17 cellular contexts compared by ENCODE assay signal in genomic region chr18:41268271-41268670, GRCh38.
DNase-seq lines count a peak whose midpoint lies in the region; ATAC-seq and TF ChIP-seq lines count a peak whose summit lies in the region.
"Had no signal": no experiment of that assay in that cellular context is flagged by ENCODE, and none has a peak within 500 bp of the region (broad histone marks: within the 10 kb centered on the region; RNA-seq: fewer than 3 reads in every experiment).

No MANE protein-coding gene starts in this region.

- no peak overlapping the region for H3K9ac ChIP-seq in mammary epithelial cell (ENCODE audit: insufficient read depth, low read length)
- H3K9ac ChIP-seq: BLaER1 treated with 17β-estradiol and CSF1 and Interleukin-3, amounts not matched to agents 10 nM and 100 nM; GM23248 had no signal

- POLR2A ChIA-PET in activated CD4-positive, alpha-beta T cell treated with anti-CD3 and anti-CD28 coated beads, Interleukin-2, amount 10 ng/mL, durations not matched to agents 7 days and 5 days (lab: Charles Lee): no interaction called here

- peak overlapping the region; percentile 0 for H2AFZ ChIP-seq in mammary epithelial cell (ENCODE audit: low read depth, low read length)
- H2AFZ ChIP-seq: GM23248 had no signal

- H3K79me2 ChIP-seq in mammary epithelial cell (ENCODE audit: insufficient read depth, low read length): no peaks in the 10 kb centered on the region

- peaks cover 6% of the 10 kb centered on the region for H3K4me1 ChIP-seq in mammary epithelial cell (ENCODE audit: insufficient read depth, low read length)
- H3K4me1 ChIP-seq in foreskin keratinocyte: no peaks in the 10 kb centered on the region
- H3K4me1 ChIP-seq: BLaER1 treated with 17β-estradiol and CSF1 and Interleukin-3, amounts not matched to agents 10 nM and 100 nM had no signal

- intact Hi-C loops in mammary epithelial cell (cut with micrococcal nuclease): no loop called here

- BruUV-seq in mammary epithelial cell (replicated peaks; lab: Mats Ljungman, UMichigan): no TSS peak

- H3K36me3 Mint-ChIP-seq in activated CD4-positive, alpha-beta T cell treated with anti-CD3 and anti-CD28 coated beads, Interleukin-2, amount 10 ng/mL, durations not matched to agents 7 days and 5 days (ENCODE audit: low read depth): no peaks in the 10 kb centered on the region
- H3K36me3 Mint-ChIP-seq: CD4-positive, CD25-positive, alpha-beta regulatory T cell; CD8-positive, alpha-beta memory T cell had no signal

- peak overlapping the region; percentile 15 for H3K4me2 ChIP-seq in mammary epithelial cell (ENCODE audit: insufficient read depth, low read depth, low read length)
- H3K4me2 ChIP-seq: BLaER1 treated with 17β-estradiol and CSF1 and Interleukin-3, amounts not matched to agents 10 nM and 100 nM had no signal

- H3K4me3 ChIP-seq in mammary epithelial cell (replicated peaks in 1 of 3; ENCODE audit: insufficient read depth in 1 of 3, low read depth in 2 of 3, low read length in 3 of 3): no peak overlapping the region
- H3K4me3 ChIP-seq: BLaER1 treated with 17β-estradiol and CSF1 and Interleukin-3, amounts not matched to agents 10 nM and 100 nM; GM12878; GM23248 had no signal

- DNase-seq in NCI-H748 (lab: John Stamatoyannopoulos, UW; ENCODE audit: unreplicated experiment) (peak; percentile 68), NCI-H748 treated with DMSO at 0.1 percent for 48 hours (lab: John Stamatoyannopoulos, UW) (no peak), mammary epithelial cell (peak; percentile 73), foreskin keratinocyte (peak; percentile 65 to 86), hepatic stellate cell (ENCODE audit: low spot score) (no peak)
- DNase-seq in activated CD4-positive, alpha-beta T cell treated with anti-CD3 and anti-CD28 coated beads, Interleukin-2, amount 10 ng/mL, durations not matched to agents 7 days and 5 days: no peak
- DNase-seq: CD4-positive, CD25-positive, alpha-beta regulatory T cell; CD8-positive, alpha-beta memory T cell; DMS 273 treated with DMSO at 0.1 percent for 48 hours; DMS53; DND-41; EL; GM23248; HCEC 1CT had no signal

- no peaks in the 10 kb centered on the region for H4K20me1 ChIP-seq in mammary epithelial cell (ENCODE audit: insufficient read depth, low read length)
- H4K20me1 ChIP-seq: BLaER1 treated with 17β-estradiol and CSF1 and Interleukin-3, amounts not matched to agents 10 nM and 100 nM had no signal

- dilution Hi-C loops in mammary epithelial cell (cut with HindIII; ENCODE audit: low sequenced_read_pairs): no loop called here

- H3K27me3 Mint-ChIP-seq in activated CD4-positive, alpha-beta T cell treated with anti-CD3 and anti-CD28 coated beads, Interleukin-2, amount 10 ng/mL, durations not matched to agents 7 days and 5 days: no peaks in the 10 kb centered on the region
- H3K27me3 Mint-ChIP-seq: B cell; CD4-positive, CD25-positive, alpha-beta regulatory T cell; CD8-positive, alpha-beta memory T cell had no signal

- H3K9me3 Mint-ChIP-seq in activated CD4-positive, alpha-beta T cell treated with anti-CD3 and anti-CD28 coated beads, Interleukin-2, amount 10 ng/mL, durations not matched to agents 7 days and 5 days: peaks cover 3% of the 10 kb centered on the region

- CTCF ChIA-PET in mammary epithelial cell (lab: Charles Lee; ENCODE audit: low non-redundant PET): no interaction called here
- CTCF ChIA-PET in activated CD4-positive, alpha-beta T cell treated with anti-CD3 and anti-CD28 coated beads, Interleukin-2, amount 10 ng/mL, durations not matched to agents 7 days and 5 days (lab: Charles Lee): no interaction called here

- H3K36me3 ChIP-seq in mammary epithelial cell (ENCODE audit: insufficient read depth, low read length): no peaks in the 10 kb centered on the region
- H3K36me3 ChIP-seq: BLaER1 treated with 17β-estradiol and CSF1 and Interleukin-3, amounts not matched to agents 10 nM and 100 nM had no signal

- in situ Hi-C loops in mammary epithelial cell (cut with MboI; ENCODE audit: low sequenced_read_pairs in 2 of 2): no loop called here

- no peak overlapping the region for H3K4me3 Mint-ChIP-seq in activated CD4-positive, alpha-beta T cell treated with anti-CD3 and anti-CD28 coated beads, Interleukin-2, amount 10 ng/mL, durations not matched to agents 7 days and 5 days
- H3K4me3 Mint-ChIP-seq: B cell; CD4-positive, CD25-positive, alpha-beta regulatory T cell; CD8-positive, alpha-beta memory T cell had no signal

- ATAC-seq in foreskin keratinocyte: peak; percentile 33
- ATAC-seq: GM12878 had no signal

- no peak overlapping the region for H3K27ac Mint-ChIP-seq in activated CD4-positive, alpha-beta T cell treated with anti-CD3 and anti-CD28 coated beads, Interleukin-2, amount 10 ng/mL, durations not matched to agents 7 days and 5 days
- H3K27ac Mint-ChIP-seq: B cell; CD4-positive, CD25-positive, alpha-beta regulatory T cell; CD8-positive, alpha-beta memory T cell had no signal

- no peaks in the 10 kb centered on the region for H3K27me3 ChIP-seq in mammary epithelial cell (ENCODE audit: insufficient read depth, low read length)
- no peaks in the 10 kb centered on the region for H3K27me3 ChIP-seq in foreskin keratinocyte
- H3K27me3 ChIP-seq: BLaER1 treated with 17β-estradiol and CSF1 and Interleukin-3, amounts not matched to agents 10 nM and 100 nM had no signal

- TF ChIP-seq CTCF in mammary epithelial cell (conservative IDR thresholded peaks at IDR 0.05 in 1 of 2, IDR thresholded peaks at IDR 0.05 in 1 of 2; ENCODE audit: extremely low read depth in 1 of 2, insufficient read depth in 1 of 2, low read depth in 1 of 2, low read length in 2 of 2): no peak
- no peak for TF ChIP-seq CTCF in foreskin keratinocyte (conservative IDR thresholded peaks at IDR 0.05)

- 37% methylated on average over 2 of the region's 2 CpGs for WGBS in mammary epithelial cell (ENCODE audit: low coverage, missing lambda C conversion rate)

- H3K27ac ChIP-seq in mammary epithelial cell (ENCODE audit: insufficient read depth, low read depth, low read length) (no peak overlapping the region), foreskin keratinocyte (no peak overlapping the region)
- H3K27ac ChIP-seq: BLaER1 treated with 17β-estradiol and CSF1 and Interleukin-3, amounts not matched to agents 10 nM and 100 nM; GM23248 had no signal

- no peaks in the 10 kb centered on the region for H3K9me3 ChIP-seq in mammary epithelial cell (replicated peaks; ENCODE audit: insufficient read depth, low read length)
- H3K9me3 ChIP-seq: BLaER1 treated with 17β-estradiol and CSF1 and Interleukin-3, amounts not matched to agents 10 nM and 100 nM had no signal

- H3K4me1 Mint-ChIP-seq in activated CD4-positive, alpha-beta T cell treated with anti-CD3 and anti-CD28 coated beads, Interleukin-2, amount 10 ng/mL, durations not matched to agents 7 days and 5 days: no peaks in the 10 kb centered on the region
- H3K4me1 Mint-ChIP-seq: B cell; CD4-positive, CD25-positive, alpha-beta regulatory T cell; CD8-positive, alpha-beta memory T cell had no signal

Comparison
In these comparisons a context has a peak if more than half of its experiments do, and no peak if none do; other contexts are left out.
1. DNase-seq: peak in NCI-H748 (single experiment), mammary epithelial cell (single experiment) and foreskin keratinocyte (2 of 2); none in NCI-H748 treated with DMSO at 0.1 percent for 48 hours (single experiment), hepatic stellate cell (single experiment) and activated CD4-positive, alpha-beta T cell treated with anti-CD3 and anti-CD28 coated beads, Interleukin-2, amount 10 ng/mL, durations not matched to agents 7 days and 5 days (single experiment).